ENCODE assay signal across 19 cellular contexts in genomic region chr15:47806008-47806407, GRCh38.
"Had no signal": no experiment of that assay in that cellular context is flagged by ENCODE, and none has a peak within 500 bp of the region (broad histone marks: within the 10 kb centered on the region; RNA-seq: fewer than 3 reads in every experiment).

No MANE protein-coding gene starts in this region.

- H3K4me3 Mint-ChIP-seq: activated CD4-positive, alpha-beta T cell treated with anti-CD3 and anti-CD28 coated beads, Interleukin-2, amount 10 ng/mL, durations not matched to agents 24 days and 14 days; activated CD8-positive, alpha-beta T cell treated with anti-CD3 and anti-CD28 coated beads, Interleukin-2, amount 10 ng/mL, durations not matched to agents 7 days and 5 days; activated T-cell treated with anti-CD3 and anti-CD28 coated beads, Interleukin-2, amount 50 U/mL, for 4 hours; central memory CD8-positive, alpha-beta T cell; nephron; stimulated activated naive B cell treated with anti-CD40 and anti-IgM and Interleukin-4, amounts not matched to agents 10 μg/mL and 1 μg/mL and 100 μg/mL, for 72 hours had no signal

- ATAC-seq: activated CD8-positive, alpha-beta T cell treated with anti-CD3 and anti-CD28 coated beads, Interleukin-2, amount 10 ng/mL, durations not matched to agents 7 days and 5 days; activated T-cell treated with anti-CD3 and anti-CD28 coated beads, Interleukin-2, amount 50 U/mL, for 4 hours; gastrocnemius medialis; left lobe of liver; stimulated activated naive B cell treated with anti-CD40 and anti-IgM and Interleukin-4, amounts not matched to agents 10 μg/mL and 1 μg/mL and 100 μg/mL, for 72 hours; upper lobe of right lung had no signal

- DNase-seq: activated CD4-positive, alpha-beta T cell treated with anti-CD3 and anti-CD28 coated beads, Interleukin-2, amount 10 ng/mL, durations not matched to agents 24 days and 14 days; activated CD8-positive, alpha-beta memory T cell treated with anti-CD3 and anti-CD28 coated beads, Interleukin-2, amount 50 U/mL, for 4 hours; activated CD8-positive, alpha-beta T cell treated with anti-CD3 and anti-CD28 coated beads, Interleukin-2, amount 10 ng/mL, durations not matched to agents 7 days and 5 days; activated naive CD4-positive, alpha-beta T cell treated with anti-CD3 and anti-CD28 coated beads, Interleukin-2, amount 50 U/mL, for 16 hours; activated T-cell treated with anti-CD3 and anti-CD28 coated beads, Interleukin-2, amount 50 U/mL, for 4 hours; aorta; brain microvascular endothelial cell; cortex of kidney; erythroblast; gastrocnemius medialis; head of caudate nucleus; midbrain; spleen; stimulated activated naive B cell treated with anti-CD40 and anti-IgM and Interleukin-4, amounts not matched to agents 10 μg/mL and 1 μg/mL and 100 μg/mL, for 72 hours; T1000; upper lobe of right lung had no signal

- H3K36me3 Mint-ChIP-seq: stimulated activated naive B cell treated with anti-CD40 and anti-IgM and Interleukin-4, amounts not matched to agents 10 μg/mL and 1 μg/mL and 100 μg/mL, for 72 hours had no signal

- H3K9me3 Mint-ChIP-seq: activated CD4-positive, alpha-beta T cell treated with anti-CD3 and anti-CD28 coated beads, Interleukin-2, amount 10 ng/mL, durations not matched to agents 24 days and 14 days; activated T-cell treated with anti-CD3 and anti-CD28 coated beads, Interleukin-2, amount 50 U/mL, for 4 hours; nephron; stimulated activated naive B cell treated with anti-CD40 and anti-IgM and Interleukin-4, amounts not matched to agents 10 μg/mL and 1 μg/mL and 100 μg/mL, for 72 hours had no signal

- H3K4me1 Mint-ChIP-seq: activated CD4-positive, alpha-beta T cell treated with anti-CD3 and anti-CD28 coated beads, Interleukin-2, amount 10 ng/mL, durations not matched to agents 24 days and 14 days; central memory CD8-positive, alpha-beta T cell; nephron; stimulated activated naive B cell treated with anti-CD40 and anti-IgM and Interleukin-4, amounts not matched to agents 10 μg/mL and 1 μg/mL and 100 μg/mL, for 72 hours had no signal

- H3K27me3 Mint-ChIP-seq: activated CD4-positive, alpha-beta T cell treated with anti-CD3 and anti-CD28 coated beads, Interleukin-2, amount 10 ng/mL, durations not matched to agents 24 days and 14 days; central memory CD8-positive, alpha-beta T cell; stimulated activated naive B cell treated with anti-CD40 and anti-IgM and Interleukin-4, amounts not matched to agents 10 μg/mL and 1 μg/mL and 100 μg/mL, for 72 hours had no signal

- H3K27ac Mint-ChIP-seq: activated CD4-positive, alpha-beta T cell treated with anti-CD3 and anti-CD28 coated beads, Interleukin-2, amount 10 ng/mL, durations not matched to agents 24 days and 14 days; activated CD8-positive, alpha-beta T cell treated with anti-CD3 and anti-CD28 coated beads, Interleukin-2, amount 10 ng/mL, durations not matched to agents 7 days and 5 days; nephron; stimulated activated naive B cell treated with anti-CD40 and anti-IgM and Interleukin-4, amounts not matched to agents 10 μg/mL and 1 μg/mL and 100 μg/mL, for 72 hours had no signal
